Comparison of ENCODE assay signal across 28 cellular contexts in genomic region chr4:13159041-13159620, GRCh38.
A peak's percentile ranks its signal among the peaks of the same experiment; 100 is the strongest.
DNase-seq lines count a peak whose midpoint lies in the region; ATAC-seq and TF ChIP-seq lines count a peak whose summit lies in the region.
"Had no signal": no experiment of that assay in that cellular context is flagged by ENCODE, and none has a peak within 500 bp of the region (broad histone marks: within the 10 kb centered on the region; RNA-seq: fewer than 3 reads in every experiment).

No MANE protein-coding gene starts in this region.

- CTCF ChIA-PET in activated CD8-positive, alpha-beta memory T cell treated with anti-CD3 and anti-CD28 coated beads, Interleukin-2, amount 10 ng/mL, durations not matched to agents 7 days and 5 days (lab: Charles Lee), result no interaction called here
- CTCF ChIA-PET in CD8-positive, alpha-beta T cell (lab: Charles Lee), result no interaction called here

- H3K27me3 ChIP-seq in CD8-positive, alpha-beta T cell (ENCODE audit: insufficient read depth, low read length), result no peaks in the 10 kb centered on the region
- H3K27me3 ChIP-seq: adrenal gland; BLaER1 treated with 17β-estradiol and CSF1 and Interleukin-3, amounts not matched to agents 10 nM and 100 nM; Peyer's patch; right lobe of liver; SJSA1 had no signal

- H3K36me3 Mint-ChIP-seq in activated CD8-positive, alpha-beta memory T cell treated with anti-CD3 and anti-CD28 coated beads, Interleukin-2, amount 10 ng/mL, durations not matched to agents 7 days and 5 days, result no peaks in the 10 kb centered on the region
- no peaks in the 10 kb centered on the region for H3K36me3 Mint-ChIP-seq in CD8-positive, alpha-beta T cell

- no peaks in the 10 kb centered on the region for H3K36me3 ChIP-seq in CD8-positive, alpha-beta T cell (ENCODE audit: insufficient read depth, low read length)
- H3K36me3 ChIP-seq: adrenal gland; BLaER1 treated with 17β-estradiol and CSF1 and Interleukin-3, amounts not matched to agents 10 nM and 100 nM; Peyer's patch; right lobe of liver; SJSA1; thoracic aorta had no signal

- peak; percentile 72 for DNase-seq in COLO668 (lab: John Stamatoyannopoulos, UW; ENCODE audit: unreplicated experiment)
- DNase-seq in EL, result peak; percentile 2
- peak; percentile 45 for DNase-seq in NCI-H510A (lab: John Stamatoyannopoulos, UW)
- peak; percentile 5 for DNase-seq in foreskin melanocyte
- no peak for DNase-seq in retina
- no peak for DNase-seq in activated CD8-positive, alpha-beta memory T cell treated with anti-CD3 and anti-CD28 coated beads, Interleukin-2, amount 10 ng/mL, durations not matched to agents 7 days and 5 days
- no peak for DNase-seq in CD8-positive, alpha-beta T cell
- DNase-seq: activated CD4-positive, alpha-beta T cell treated with anti-CD3 and anti-CD28 coated beads for 4 hours; activated CD8-positive, alpha-beta memory T cell treated with anti-CD3 and anti-CD28 coated beads for 24 hours; activated naive CD4-positive, alpha-beta T cell; activated T-cell treated with anti-CD3 and anti-CD28 coated beads, Interleukin-2, amount 50 U/mL, for 24 hours; adrenal gland; effector memory CD4-positive, alpha-beta T cell; GDM1; Karpas-422; NCI-H1048; NCI-H524 treated with DMSO at 0.1 percent for 48 hours; Peyer's patch; right lobe of liver; stimulated activated CD4-positive, alpha-beta T cell treated with anti-CD3 and anti-CD28 coated beads, Interleukin-4, amount 100 ng/mL, for 4 hours; stimulated activated naive CD4-positive, alpha-beta T cell treated with Interleukin-2 at 50 U/mL for 16 hours had no signal

- TF ChIP-seq CTCF in CD8-positive, alpha-beta T cell (IDR thresholded peaks at IDR 0.05), result no peak

- H3K4me1 ChIP-seq in CD8-positive, alpha-beta T cell (ENCODE audit: insufficient read depth, low read length), result no peaks in the 10 kb centered on the region
- H3K4me1 ChIP-seq: adrenal gland; BLaER1 treated with 17β-estradiol and CSF1 and Interleukin-3, amounts not matched to agents 10 nM and 100 nM; Peyer's patch; right lobe of liver; SJSA1 had no signal

- H3K27ac ChIP-seq in CD8-positive, alpha-beta T cell (ENCODE audit: low read depth, low read length), result no peak overlapping the region
- H3K27ac ChIP-seq: adrenal gland; BLaER1 treated with 17β-estradiol and CSF1 and Interleukin-3, amounts not matched to agents 10 nM and 100 nM; Peyer's patch; right lobe of liver; SJSA1; thoracic aorta had no signal

- H3K4me3 ChIP-seq in CD8-positive, alpha-beta T cell (ENCODE audit: low read depth, low read length), result no peak overlapping the region
- H3K4me3 ChIP-seq: adrenal gland; BLaER1 treated with 17β-estradiol and CSF1 and Interleukin-3, amounts not matched to agents 10 nM and 100 nM; Peyer's patch; right lobe of liver; SJSA1; thoracic aorta had no signal

- H3K9me3 ChIP-seq in CD8-positive, alpha-beta T cell (ENCODE audit: low read length), result no peaks in the 10 kb centered on the region
- H3K9me3 ChIP-seq: adrenal gland; BLaER1 treated with 17β-estradiol and CSF1 and Interleukin-3, amounts not matched to agents 10 nM and 100 nM; right lobe of liver; SJSA1; thoracic aorta had no signal

- no peaks in the 10 kb centered on the region for H3K4me1 Mint-ChIP-seq in activated CD8-positive, alpha-beta memory T cell treated with anti-CD3 and anti-CD28 coated beads, Interleukin-2, amount 10 ng/mL, durations not matched to agents 7 days and 5 days
- no peaks in the 10 kb centered on the region for H3K4me1 Mint-ChIP-seq in CD8-positive, alpha-beta T cell (ENCODE audit: low read depth)

- H3K4me3 Mint-ChIP-seq in activated CD8-positive, alpha-beta memory T cell treated with anti-CD3 and anti-CD28 coated beads, Interleukin-2, amount 10 ng/mL, durations not matched to agents 7 days and 5 days, result no peak overlapping the region
- H3K4me3 Mint-ChIP-seq in CD8-positive, alpha-beta T cell, result no peak overlapping the region
- H3K4me3 Mint-ChIP-seq: activated T-cell treated with anti-CD3 and anti-CD28 coated beads, Interleukin-2, amount 50 U/mL, for 24 hours; nephron; T-helper 1 cell treated with Interleukin-12 subunit alpha and Interleukin-12 subunit beta and Interleukin-4 antibody, amounts not matched to agents 30 μg/mL and 1 μg/mL, for 36 hours had no signal

- H3K27me3 Mint-ChIP-seq in activated CD8-positive, alpha-beta memory T cell treated with anti-CD3 and anti-CD28 coated beads, Interleukin-2, amount 10 ng/mL, durations not matched to agents 7 days and 5 days, result no peaks in the 10 kb centered on the region
- no peaks in the 10 kb centered on the region for H3K27me3 Mint-ChIP-seq in CD8-positive, alpha-beta T cell (ENCODE audit: low read depth)
- H3K27me3 Mint-ChIP-seq: activated T-cell treated with anti-CD3 and anti-CD28 coated beads, Interleukin-2, amount 50 U/mL, for 24 hours had no signal

- intact Hi-C loops in CD8-positive, alpha-beta T cell (cut with DNase I, micrococcal nuclease), result no loop called here

- peaks cover 2% of the 10 kb centered on the region for H3K9me3 Mint-ChIP-seq in activated CD8-positive, alpha-beta memory T cell treated with anti-CD3 and anti-CD28 coated beads, Interleukin-2, amount 10 ng/mL, durations not matched to agents 7 days and 5 days (ENCODE audit: low read depth)
- H3K9me3 Mint-ChIP-seq in CD8-positive, alpha-beta T cell, result no peaks in the 10 kb centered on the region
- H3K9me3 Mint-ChIP-seq: activated T-cell treated with anti-CD3 and anti-CD28 coated beads, Interleukin-2, amount 50 U/mL, for 24 hours had no signal

- ATAC-seq in activated CD8-positive, alpha-beta memory T cell treated with anti-CD3 and anti-CD28 coated beads, Interleukin-2, amount 10 ng/mL, durations not matched to agents 7 days and 5 days, result no peak
- no peak for ATAC-seq in CD8-positive, alpha-beta T cell
- ATAC-seq in HG03469 (IDR thresholded peaks at IDR 0.05; ENCODE audit: unreplicated experiment), result no peak
- ATAC-seq: esophagus mucosa had no signal

- H3K27ac Mint-ChIP-seq in activated CD8-positive, alpha-beta memory T cell treated with anti-CD3 and anti-CD28 coated beads, Interleukin-2, amount 10 ng/mL, durations not matched to agents 7 days and 5 days, result no peak overlapping the region
- no peak overlapping the region for H3K27ac Mint-ChIP-seq in CD8-positive, alpha-beta T cell
- H3K27ac Mint-ChIP-seq: activated T-cell treated with anti-CD3 and anti-CD28 coated beads, Interleukin-2, amount 50 U/mL, for 24 hours; nephron; T-helper 1 cell treated with Interleukin-12 subunit alpha and Interleukin-12 subunit beta and Interleukin-4 antibody, amounts not matched to agents 30 μg/mL and 1 μg/mL, for 36 hours had no signal

- POLR2A ChIA-PET in CD8-positive, alpha-beta T cell (lab: Charles Lee), result no interaction called here

Comparison
In these comparisons a context has a peak if more than half of its experiments do, and no peak if none do; other contexts are left out.
1. DNase-seq: peak in COLO668 (single experiment), EL (single experiment), NCI-H510A (single experiment) and foreskin melanocyte (single experiment); none in retina (single experiment), activated CD8-positive, alpha-beta memory T cell treated with anti-CD3 and anti-CD28 coated beads, Interleukin-2, amount 10 ng/mL, durations not matched to agents 7 days and 5 days (single experiment) and CD8-positive, alpha-beta T cell (0 of 7).